ENCODE assay signal across 35 cellular contexts in the genomic region with DNA sequence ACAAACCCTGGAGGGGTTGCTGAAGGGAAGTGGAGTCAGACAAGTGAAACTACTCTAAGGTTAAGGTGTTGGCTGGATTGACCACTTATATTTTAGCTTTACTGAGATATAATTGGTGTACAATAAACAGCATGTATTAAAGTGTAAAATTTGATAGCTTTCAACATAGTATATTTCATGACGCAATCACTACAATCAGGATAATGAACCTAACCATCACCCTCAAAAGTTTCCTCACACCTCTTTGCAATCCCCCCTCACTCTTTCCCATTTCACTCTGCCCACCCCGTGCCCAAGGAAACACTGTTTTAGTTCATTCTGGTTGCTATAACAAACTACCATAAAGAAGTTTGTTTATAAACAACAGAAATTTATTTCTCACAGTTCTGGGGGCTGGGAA.
DNase-seq lines count a peak whose midpoint lies in the region; ATAC-seq, FAIRE-seq and TF ChIP-seq lines count a peak whose summit lies in the region.
"Had no signal": no experiment of that assay in that cellular context is flagged by ENCODE, and none has a peak within 500 bp of the region (broad histone marks: within the 10 kb centered on the region; RNA-seq: fewer than 3 reads in every experiment).

No MANE protein-coding gene starts in this region.

- no peak overlapping the region for H3K4ac ChIP-seq in IMR-90 (ENCODE audit: low read depth, low read length)

- no peak overlapping the region for H2BK15ac ChIP-seq in IMR-90 (ENCODE audit: low read depth, low read length)

- H4K5ac ChIP-seq in IMR-90 (ENCODE audit: low read depth, low read length) = no peak overlapping the region

- H4K20me1 ChIP-seq in HepG2 (ENCODE audit: insufficient read depth, low read length) (no peaks in the 10 kb centered on the region), IMR-90 (ENCODE audit: insufficient read depth, low read length) (no peaks in the 10 kb centered on the region)
- H4K20me1 ChIP-seq: BLaER1; BLaER1 treated with 17β-estradiol and CSF1 and Interleukin-3, amounts not matched to agents 10 nM and 100 nM had no signal

- TF ChIP-seq RAD21 in HepG2 (CRISPR knock-in tag; IDR thresholded peaks at IDR 0.05) (no peak), IMR-90 (IDR thresholded peaks at IDR 0.05; ENCODE audit: low read length) (no peak)

- POLR2A ChIA-PET in HepG2 (lab: Yijun Ruan, JAX) (no interaction called here), IMR-90 (lab: Charles Lee; ENCODE audit: unreplicated experiment) (no interaction called here)

- no peaks in the 10 kb centered on the region for H3K36me3 ChIP-seq in HepG2 (replicated peaks in 1 of 2; ENCODE audit: control insufficient read depth in 1 of 2, insufficient read depth in 2 of 2, low read length in 2 of 2)
- no peaks in the 10 kb centered on the region for H3K36me3 ChIP-seq in right lobe of liver
- H3K36me3 ChIP-seq in IMR-90 (ENCODE audit: control insufficient read depth, insufficient read depth, low read length) = no peaks in the 10 kb centered on the region
- H3K36me3 ChIP-seq in endodermal cell (ENCODE audit: control insufficient read depth, insufficient read depth, low read length) = no peaks in the 10 kb centered on the region
- H3K36me3 ChIP-seq: BE2C; BLaER1; BLaER1 treated with 17β-estradiol and CSF1 and Interleukin-3, amounts not matched to agents 10 nM and 100 nM had no signal

- H3K56ac ChIP-seq in IMR-90 (ENCODE audit: extremely low read depth, insufficient read depth, low read length) = no peak overlapping the region

- TF ChIP-seq EP300 in HepG2 (IDR thresholded peaks at IDR 0.05; ENCODE audit: low read depth in 2 of 2, low read length in 2 of 2) (no peak), HepG2 (CRISPR knock-in tag; IDR thresholded peaks at IDR 0.05; ENCODE audit: borderline replicate concordance) (no peak)

- no peak overlapping the region for H4K8ac ChIP-seq in IMR-90 (ENCODE audit: low read depth in 2 of 2, low read length in 2 of 2)

- ATAC-seq in HepG2 = no peak
- ATAC-seq in right lobe of liver = no peak
- ATAC-seq in IMR-90 (ENCODE audit: low read depth) = no peak
- ATAC-seq: A549; CD8-positive, alpha-beta T cell had no signal

- DNase-seq in HepG2 (ENCODE audit: low spot score) (no peak), right lobe of liver (no peak), IMR-90 (no peak), endodermal cell (no peak), DMS114 treated with DMSO at 0.1 percent for 48 hours (lab: John Stamatoyannopoulos, UW; ENCODE audit: unreplicated experiment) (no peak)
- DNase-seq in effector CD8-positive, alpha-beta T cell (lab: John Stamatoyannopoulos, UW) = no peak
- DNase-seq: 8988T; ACHN; AML-193; BE2C; C1 segment of cervical spinal cord; Caco-2; Calu3; CD4-positive, alpha-beta memory T cell; CD4-positive, alpha-beta T cell; CD4-positive, CD25-positive, alpha-beta regulatory T cell; CD8-positive, alpha-beta memory T cell; CD8-positive, alpha-beta T cell; COR-L47; DMS 273 treated with DMSO at 0.1 percent for 48 hours; DMS153; DMS53; DMS79; DMS79 treated with DMSO at 0.1 percent for 48 hours; DND-41; EL had no signal

- TF ChIP-seq CTCF in HepG2 (CRISPR knock-in tag; IDR thresholded peaks at IDR 0.05) (no peak), right lobe of liver (IDR thresholded peaks at IDR 0.05) (no peak), IMR-90 (conservative IDR thresholded peaks at IDR 0.05; ENCODE audit: low read depth, low read length) (no peak), endodermal cell (conservative IDR thresholded peaks at IDR 0.05) (no peak)

- H3K9me3 Mint-ChIP-seq in endodermal cell = peaks cover 14% of the 10 kb centered on the region

- no peak for TF ChIP-seq POLR2A in HepG2 (IDR thresholded peaks at IDR 0.05; ENCODE audit: insufficient read depth in 1 of 2, low read depth in 2 of 2, low read length in 2 of 2)
- TF ChIP-seq POLR2A in right lobe of liver (IDR thresholded peaks at IDR 0.05) = no peak
- no peak for TF ChIP-seq POLR2A in IMR-90 (IDR thresholded peaks at IDR 0.05; ENCODE audit: low read depth, low read length)

- no peak overlapping the region for H2BK20ac ChIP-seq in IMR-90 (ENCODE audit: low read depth, low read length)

- H2BK5ac ChIP-seq in IMR-90 (ENCODE audit: low read depth, low read length, poor library complexity, severe bottlenecking) = no peak overlapping the region

- H3K9me3 ChIP-seq in HepG2 (ENCODE audit: low read length) (no peaks in the 10 kb centered on the region), right lobe of liver (no peaks in the 10 kb centered on the region), IMR-90 (ENCODE audit: control insufficient read depth, insufficient read depth, low read length) (peaks cover 5% of the 10 kb centered on the region), endodermal cell (ENCODE audit: control insufficient read depth, low read length) (peaks cover 17% of the 10 kb centered on the region)
- H3K9me3 ChIP-seq: A549, BE2C, BLaER1, Caco-2 had no signal

- in situ Hi-C loops in HepG2 (cut with HindIII; ENCODE audit: extremely low pct_ligation_motif_present, low pct_unique_long_range_greater_than_20kb) (no loop called here), IMR-90 (cut with MboI; ENCODE audit: low sequenced_read_pairs) (no loop called here)

- no peaks in the 10 kb centered on the region for H3K4me1 ChIP-seq in HepG2 (ENCODE audit: insufficient read depth, low read length)
- H3K4me1 ChIP-seq in right lobe of liver = no peaks in the 10 kb centered on the region
- H3K4me1 ChIP-seq in IMR-90 (ENCODE audit: control insufficient read depth, insufficient read depth, low read length) = peaks cover 1% of the 10 kb centered on the region
- peaks cover 3% of the 10 kb centered on the region for H3K4me1 ChIP-seq in endodermal cell (ENCODE audit: control insufficient read depth, insufficient read depth, low read length)
- H3K4me1 ChIP-seq: A549, BE2C, BLaER1, Caco-2 had no signal

- H3K36me3 Mint-ChIP-seq in endodermal cell (ENCODE audit: low read depth) = no peaks in the 10 kb centered on the region
- H3K36me3 Mint-ChIP-seq: CD14-positive monocyte; CD4-positive, CD25-positive, alpha-beta regulatory T cell; CD8-positive, alpha-beta T cell had no signal

- H2BK120ac ChIP-seq in IMR-90 (ENCODE audit: low read depth, low read length) = no peak overlapping the region

- no peaks in the 10 kb centered on the region for H3K27me3 Mint-ChIP-seq in endodermal cell (ENCODE audit: insufficient read depth)
- H3K27me3 Mint-ChIP-seq: B cell; CD4-positive, alpha-beta T cell; CD4-positive, CD25-positive, alpha-beta regulatory T cell had no signal

- H3K79me1 ChIP-seq in IMR-90 (ENCODE audit: low read depth in 1 of 2, low read length in 2 of 2) = no peaks in the 10 kb centered on the region

- H3K4me3 Mint-ChIP-seq in endodermal cell = no peak overlapping the region
- H3K4me3 Mint-ChIP-seq: B cell; CD14-positive monocyte; CD4-positive, alpha-beta memory T cell; CD4-positive, alpha-beta T cell; CD4-positive, CD25-positive, alpha-beta regulatory T cell; CD8-positive, alpha-beta memory T cell; CD8-positive, alpha-beta T cell had no signal

- BruUV-seq in HepG2 (replicated peaks; lab: Mats Ljungman, UMichigan) (no TSS peak), IMR-90 (replicated peaks; lab: Mats Ljungman, UMichigan) (no TSS peak)

- H3K14ac ChIP-seq in IMR-90 (replicated peaks; ENCODE audit: low read depth, low read length) = no peak overlapping the region

- H3K27ac ChIP-seq in HepG2 (ENCODE audit: extremely low read length, insufficient read depth, low read length) (no peak overlapping the region), right lobe of liver (no peak overlapping the region), IMR-90 (ENCODE audit: insufficient read depth, low read length) (no peak overlapping the region), endodermal cell (ENCODE audit: low read depth, low read length) (no peak overlapping the region)
- H3K27ac ChIP-seq: 22Rv1; A549; BLaER1; BLaER1 treated with 17β-estradiol and CSF1 and Interleukin-3, amounts not matched to agents 10 nM and 100 nM; C4-2B had no signal

- intact Hi-C loops in HepG2 (cut with micrococcal nuclease; ENCODE audit: unreplicated experiment) = no loop called here
- intact Hi-C loops in right lobe of liver (cut with DNase I) = no loop called here
- intact Hi-C loops in IMR-90 (cut with micrococcal nuclease) = no loop called here

- H3K9ac ChIP-seq in HepG2 (ENCODE audit: insufficient read depth, low read depth, low read length) (no peak overlapping the region), IMR-90 (ENCODE audit: low read depth, low read length) (no peak overlapping the region), endodermal cell (ENCODE audit: extremely low read depth, low read length, poor library complexity, severe bottlenecking) (no peak overlapping the region)
- H3K9ac ChIP-seq: BLaER1; BLaER1 treated with 17β-estradiol and CSF1 and Interleukin-3, amounts not matched to agents 10 nM and 100 nM had no signal

- H3K18ac ChIP-seq in IMR-90 (ENCODE audit: low read depth, low read length) = no peak overlapping the region

- H2AK9ac ChIP-seq in IMR-90 (replicated peaks; ENCODE audit: low read depth, low read length, poor library complexity) = no peak overlapping the region

- no peaks in the 10 kb centered on the region for H3K27me3 ChIP-seq in HepG2 (ENCODE audit: control insufficient read depth in 1 of 2, insufficient read depth in 2 of 2, low read length in 2 of 2)
- no peaks in the 10 kb centered on the region for H3K27me3 ChIP-seq in right lobe of liver
- H3K27me3 ChIP-seq in IMR-90 (ENCODE audit: control insufficient read depth, insufficient read depth, low read length) = no peaks in the 10 kb centered on the region
- no peaks in the 10 kb centered on the region for H3K27me3 ChIP-seq in endodermal cell (ENCODE audit: control insufficient read depth, insufficient read depth, low read length, poor library complexity, severe bottlenecking)
- H3K27me3 ChIP-seq: BE2C; BLaER1; BLaER1 treated with 17β-estradiol and CSF1 and Interleukin-3, amounts not matched to agents 10 nM and 100 nM had no signal

- CTCF ChIA-PET in HepG2 (lab: Yijun Ruan, JAX; ENCODE audit: low intra/inter-chr PET ratio, low total read pairs) (no interaction called here), IMR-90 (lab: Yijun Ruan, JAX) (interaction anchor here (0.5 kb wide), 1 partner anchor 57 kb away, joined by 3 read pairs; no protein-coding TSS in a partner anchor)

- no peaks in the 10 kb centered on the region for H3K79me2 ChIP-seq in HepG2 (ENCODE audit: insufficient read depth, low read length)

- dilution Hi-C loops in IMR-90 (cut with HindIII; ENCODE audit: low sequenced_read_pairs, unreplicated experiment) = no loop called here

- H3K4me1 Mint-ChIP-seq in endodermal cell = peaks cover 9% of the 10 kb centered on the region
- H3K4me1 Mint-ChIP-seq: B cell, CD14-positive monocyte had no signal

- WGBS in HepG2 (ENCODE audit: low lambda C conversion rate) = 23% methylated on average over 2 of the region's 2 CpGs
- WGBS in right lobe of liver (ENCODE audit: insufficient coverage, low coverage, low lambda C conversion rate, missing lambda C conversion rate) = 61% methylated on average over 2 of the region's 2 CpGs
- no CpG with 5 or more reads among the region's 2 CpGs for WGBS in IMR-90 (ENCODE audit: extremely low coverage in 2 of 2, insufficient read length in 1 of 2), 2 experiments
- 86% methylated on average over 2 of the region's 2 CpGs; no CpG with 5 or more reads in 1 of the 2 experiments for WGBS in endodermal cell (ENCODE audit: insufficient coverage in 1 of 2, insufficient read length in 1 of 2), 2 experiments

- H3K23ac ChIP-seq in IMR-90 (ENCODE audit: low read depth, low read length) = no peak overlapping the region

- no peak overlapping the region for H4K91ac ChIP-seq in IMR-90 (ENCODE audit: insufficient read depth, low read depth, low read length)

- no peak overlapping the region for H3K4me3 ChIP-seq in HepG2 (replicated peaks in 1 of 3; ENCODE audit: insufficient read depth in 1 of 3, low read depth in 2 of 3, low read length in 3 of 3)
- H3K4me3 ChIP-seq in right lobe of liver = no peak overlapping the region
- H3K4me3 ChIP-seq in IMR-90 (ENCODE audit: insufficient read depth, low read depth, low read length) = no peak overlapping the region
- H3K4me3 ChIP-seq in endodermal cell (ENCODE audit: low read length) = peak overlapping the region; percentile 12
- H3K4me3 ChIP-seq: A549; BLaER1; BLaER1 treated with 17β-estradiol and CSF1 and Interleukin-3, amounts not matched to agents 10 nM and 100 nM had no signal

- H3K9me1 ChIP-seq in IMR-90 (ENCODE audit: insufficient read depth, low read length) = peaks cover 3% of the 10 kb centered on the region

- no peak for FAIRE-seq in HepG2 (lab: Jason Lieb, UNC)
- FAIRE-seq: A204.1, A549, D721Med had no signal

- H2AFZ ChIP-seq in HepG2 (ENCODE audit: low read length) (no peak overlapping the region), IMR-90 (replicated peaks; ENCODE audit: low read length, poor library complexity) (no peak overlapping the region)

- H3K27ac Mint-ChIP-seq in endodermal cell = no peak overlapping the region
- H3K27ac Mint-ChIP-seq: B cell; CD14-positive monocyte; CD4-positive, alpha-beta memory T cell; CD4-positive, alpha-beta T cell; CD4-positive, CD25-positive, alpha-beta regulatory T cell; CD8-positive, alpha-beta T cell had no signal

- H2AK5ac ChIP-seq in IMR-90 (ENCODE audit: low read depth, low read length) = no peak overlapping the region

- H3K4me2 ChIP-seq in HepG2 (ENCODE audit: low read depth, low read length) (no peak overlapping the region), IMR-90 (ENCODE audit: low read depth, low read length) (no peak overlapping the region)
- H3K4me2 ChIP-seq: A549; BLaER1; BLaER1 treated with 17β-estradiol and CSF1 and Interleukin-3, amounts not matched to agents 10 nM and 100 nM had no signal
